Comparison of ENCODE assay signal across 5 cellular contexts in the genomic region with DNA sequence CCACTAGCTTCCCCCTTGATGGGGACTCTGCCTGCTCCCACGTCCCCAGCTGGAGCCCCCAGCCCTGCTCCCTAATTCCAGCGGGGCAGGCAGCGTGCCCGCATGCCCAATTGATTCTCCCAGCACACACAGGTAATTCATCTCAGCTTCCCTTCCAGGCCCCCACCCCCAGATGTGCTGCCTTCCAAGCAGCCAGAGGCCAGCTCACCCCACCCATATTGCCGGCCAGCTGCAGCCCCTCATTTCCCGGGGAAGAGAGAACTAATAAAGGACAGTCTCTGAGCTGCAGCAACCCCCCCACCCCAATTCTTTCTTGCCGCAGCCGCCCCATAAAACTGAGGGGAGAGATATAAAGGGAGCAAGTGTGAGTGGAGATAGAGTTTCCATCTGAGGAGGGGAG.
"Had no signal": no experiment of that assay in that cellular context is flagged by ENCODE, and none has a peak within 500 bp of the region (broad histone marks: within the 10 kb centered on the region; RNA-seq: fewer than 3 reads in every experiment).

No MANE protein-coding gene starts in this region.

- H3K27ac Mint-ChIP-seq: GM23338, H9 had no signal

- H3K9me3 Mint-ChIP-seq: GM23338 had no signal

- H2AFZ ChIP-seq: GM23338 had no signal

- ATAC-seq: GM23338, K562 had no signal

- H3K4me3 ChIP-seq: GM23338, K562 had no signal

- H3K4me3 Mint-ChIP-seq: GM23338, H9 had no signal

- H3K4me2 ChIP-seq: GM23338 had no signal

- DNase-seq: H9, HCEC 1CT, IMR-90 had no signal
